28 cellular contexts compared by ENCODE assay signal in the genomic region with DNA sequence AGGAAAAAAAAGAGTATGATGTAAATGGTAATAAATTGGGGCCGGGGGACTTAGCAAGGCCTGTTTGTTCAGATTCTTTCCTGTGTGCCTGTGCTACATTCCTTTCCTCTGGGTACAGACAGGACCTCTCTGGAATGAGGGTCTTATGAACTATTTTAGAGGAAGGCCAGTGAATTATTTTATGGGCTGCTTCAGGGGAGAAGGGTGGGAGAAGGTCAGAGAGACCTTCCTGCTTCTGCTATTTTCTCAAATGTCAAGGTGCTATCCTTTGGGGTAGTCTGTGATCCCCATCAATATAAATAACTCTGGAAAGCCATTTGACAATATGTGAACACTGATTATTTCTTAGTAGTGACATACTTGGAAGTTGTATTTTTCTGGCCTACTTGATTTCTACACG.
"Had no signal": no experiment of that assay in that cellular context is flagged by ENCODE, and none has a peak within 500 bp of the region (broad histone marks: within the 10 kb centered on the region; RNA-seq: fewer than 3 reads in every experiment).

No MANE protein-coding gene starts in this region.

- H3K36me3 ChIP-seq: lower lobe of right lung, pancreas, prostate gland, suprapubic skin, thoracic aorta, tibial artery, upper lobe of left lung, vagina had no signal

- H3K27ac ChIP-seq: lower lobe of right lung, pancreas, prostate gland, skin epidermis, suprapubic skin, thoracic aorta, tibial artery, upper lobe of left lung, vagina had no signal

- H3K27ac Mint-ChIP-seq: immature natural killer cell; naive thymus-derived CD4-positive, alpha-beta T cell; natural killer cell treated with Interleukin-12 subunit alpha and Interleukin-12 subunit beta and Interleukin-15 and Interleukin-18, amount 100 ng/mL, for 72 hours; stimulated activated naive CD8-positive, alpha-beta T cell treated with anti-CD3 and anti-CD28 coated beads, Interleukin-15, Interleukin-2, amounts not matched to agents 100 ng/mL and 50 ng/mL, for 24 hours had no signal

- DNase-seq: hypothalamus; immature natural killer cell; lower lobe of right lung; mammary epithelial cell; mesenchymal stem cell; midbrain; mucosa of descending colon; naive thymus-derived CD4-positive, alpha-beta T cell; pancreas; posterior cingulate gyrus; retina; right cardiac atrium; stimulated activated CD4-positive, alpha-beta T cell treated with anti-CD3 and anti-CD28 coated beads, Interleukin-12 subunit alpha, Interleukin-12 subunit beta, amount 100 ng/mL, for 4 hours; stimulated activated CD4-positive, alpha-beta T cell treated with anti-CD3 and anti-CD28 coated beads, Interleukin-15, amount 100 ng/mL, for 24 hours; stimulated activated CD4-positive, alpha-beta T cell treated with anti-CD3 and anti-CD28 coated beads, Interleukin-2, amount 100 ng/mL, for 24 hours; stimulated activated CD4-positive, alpha-beta T cell treated with anti-CD3 and anti-CD28 coated beads, Interleukin-4, amount 100 ng/mL, for 1 hour; stimulated activated naive CD4-positive, alpha-beta T cell; tibial artery; upper lobe of left lung had no signal

- H3K4me1 ChIP-seq: lower lobe of right lung, pancreas, prostate gland, suprapubic skin, tibial artery, upper lobe of left lung, vagina had no signal

- H3K9me3 Mint-ChIP-seq: naive thymus-derived CD4-positive, alpha-beta T cell; stimulated activated naive CD8-positive, alpha-beta T cell treated with anti-CD3 and anti-CD28 coated beads, Interleukin-15, Interleukin-2, amounts not matched to agents 100 ng/mL and 50 ng/mL, for 24 hours had no signal

- H3K4me1 Mint-ChIP-seq: immature natural killer cell; naive thymus-derived CD4-positive, alpha-beta T cell had no signal

- H3K4me3 ChIP-seq: lower lobe of right lung, mucosa of descending colon, pancreas, prostate gland, skin epidermis, suprapubic skin, thoracic aorta, tibial artery, upper lobe of left lung, vagina had no signal

- H3K4me3 Mint-ChIP-seq: immature natural killer cell; naive thymus-derived CD4-positive, alpha-beta T cell; natural killer cell treated with Interleukin-12 subunit alpha and Interleukin-12 subunit beta and Interleukin-15 and Interleukin-18, amount 100 ng/mL, for 72 hours; stimulated activated naive CD8-positive, alpha-beta T cell treated with anti-CD3 and anti-CD28 coated beads, Interleukin-15, Interleukin-2, amounts not matched to agents 100 ng/mL and 50 ng/mL, for 24 hours had no signal

- ATAC-seq: left lobe of liver; lower lobe of right lung; mucosa of descending colon; naive thymus-derived CD4-positive, alpha-beta T cell; natural killer cell treated with Interleukin-12 subunit alpha and Interleukin-12 subunit beta and Interleukin-15 and Interleukin-18, amount 100 ng/mL, for 72 hours; pancreas; right cardiac atrium; sciatic nerve had no signal

- H3K27me3 Mint-ChIP-seq: natural killer cell treated with Interleukin-12 subunit alpha and Interleukin-12 subunit beta and Interleukin-15 and Interleukin-18, amount 100 ng/mL, for 72 hours; stimulated activated naive CD8-positive, alpha-beta T cell treated with anti-CD3 and anti-CD28 coated beads, Interleukin-15, Interleukin-2, amounts not matched to agents 100 ng/mL and 50 ng/mL, for 24 hours had no signal

- H3K27me3 ChIP-seq: suprapubic skin, tibial artery, upper lobe of left lung, vagina had no signal

- H3K36me3 Mint-ChIP-seq: immature natural killer cell; naive thymus-derived CD4-positive, alpha-beta T cell; natural killer cell treated with Interleukin-12 subunit alpha and Interleukin-12 subunit beta and Interleukin-15 and Interleukin-18, amount 100 ng/mL, for 72 hours had no signal
